Comparison of ENCODE assay signal across 18 cellular contexts in genomic region chr2:113309655-113310387, GRCh38. TPM values are rescaled to one million over a fixed set of nuclear protein-coding genes. Genes with fewer than 3 reads are reported as not detected.
A peak's percentile ranks its signal among the peaks of the same experiment; 100 is the strongest.
DNase-seq lines count a peak whose midpoint lies in the region; ATAC-seq, FAIRE-seq and TF ChIP-seq lines count a peak whose summit lies in the region.
"Had no signal": no experiment of that assay in that cellular context is flagged by ENCODE, and none has a peak within 500 bp of the region (broad histone marks: within the 10 kb centered on the region; RNA-seq: fewer than 3 reads in every experiment).

No MANE protein-coding gene starts in this region.

- no peaks in the 10 kb centered on the region for H3K27me3 ChIP-seq in prostate gland (replicated peaks; ENCODE audit: insufficient read depth)
- H3K27me3 ChIP-seq: BLaER1, brain microvascular endothelial cell, ovary, Peyer's patch, stomach had no signal

- no peak overlapping the region for H3K27ac ChIP-seq in prostate gland
- H3K27ac ChIP-seq: BLaER1, brain microvascular endothelial cell, ovary, Peyer's patch, stomach had no signal

- no peaks in the 10 kb centered on the region for H3K4me1 ChIP-seq in prostate gland (replicated peaks)
- H3K4me1 ChIP-seq: Peyer's patch, stomach had no signal

- peak; percentile 4 for DNase-seq in GDM1 (lab: John Stamatoyannopoulos, UW)
- peak; percentile 17 for DNase-seq in RCC 7860 (ENCODE audit: low spot score)
- DNase-seq in fibroblast of mammary gland (ENCODE audit: low read depth) = peak; percentile 19
- DNase-seq in prostate gland (ENCODE audit: low spot score) = peak; percentile 26
- DNase-seq in NCI-H187 (lab: John Stamatoyannopoulos, UW) = no peak
- DNase-seq in GM19239 (ENCODE audit: insufficient read length, low spot score) = no peak
- no peak for DNase-seq in NCI-H1436 treated with DMSO at 0.1 percent for 48 hours (lab: John Stamatoyannopoulos, UW)
- DNase-seq: brain microvascular endothelial cell, immature natural killer cell, NCI-H187 treated with DMSO at 0.1 percent for 48 hours, ovary, Peyer's patch, stomach had no signal

- no peak for TF ChIP-seq CTCF in fibroblast of mammary gland (conservative IDR thresholded peaks at IDR 0.05; ENCODE audit: control insufficient read depth, insufficient read depth, low read depth, low read length)
- TF ChIP-seq CTCF in prostate gland (IDR thresholded peaks at IDR 0.05) = no peak

- H3K9me3 ChIP-seq in prostate gland = no peaks in the 10 kb centered on the region
- H3K9me3 ChIP-seq: BLaER1, ovary, Peyer's patch, stomach had no signal

- intact Hi-C loops in prostate gland (cut with DNase I) = no loop called here

- H3K4me3 ChIP-seq in fibroblast of mammary gland (ENCODE audit: control insufficient read depth, low read depth, low read length) (no peak overlapping the region), prostate gland (no peak overlapping the region)
- H3K4me3 ChIP-seq: BLaER1, GM12878, K562, ovary, Peyer's patch, stomach had no signal

- no peak for ATAC-seq in HG03039 (IDR thresholded peaks at IDR 0.05; ENCODE audit: unreplicated experiment)
- ATAC-seq: GM12878, HCT116, K562 had no signal

- H3K36me3 ChIP-seq in prostate gland = no peaks in the 10 kb centered on the region
- H3K36me3 ChIP-seq: BLaER1, brain microvascular endothelial cell, ovary, Peyer's patch, stomach had no signal

- TF ChIP-seq POLR2A in prostate gland (IDR thresholded peaks at IDR 0.05) = no peak

- 73% methylated on average over 6 of the region's 6 CpGs for WGBS in prostate gland

- no peak for FAIRE-seq in RCC 7860 (lab: Jason Lieb, UNC)
- no peak for FAIRE-seq in GM19239 (lab: Jason Lieb, UNC)
- FAIRE-seq: K562 had no signal

RNA-seq across cellular contexts. Expression of gene PAX8, which starts 31.1 kb away (rescaled TPM):
- total RNA-seq in prostate gland = 1 to 10 TPM; 1.0 to 3.8 TPM

Comparison
In these comparisons a context has a peak if more than half of its experiments do, and no peak if none do; other contexts are left out.
1. DNase-seq: peak in GDM1 (single experiment), RCC 7860 (single experiment), fibroblast of mammary gland (single experiment) and prostate gland (single experiment); none in NCI-H187 (0 of 2), GM19239 (single experiment) and NCI-H1436 treated with DMSO at 0.1 percent for 48 hours (single experiment).